40 cellular contexts compared by ENCODE assay signal in genomic region chr4:43362875-43363636, GRCh38.
"Had no signal": no experiment of that assay in that cellular context is flagged by ENCODE, and none has a peak within 500 bp of the region (broad histone marks: within the 10 kb centered on the region; RNA-seq: fewer than 3 reads in every experiment).

No MANE protein-coding gene starts in this region.

- H3K4me1 Mint-ChIP-seq: activated naive CD4-positive, alpha-beta T cell treated with anti-CD3 and anti-CD28 coated beads, Interleukin-2, amount 10 ng/mL, durations not matched to agents 7 days and 5 days; activated naive CD4-positive, alpha-beta T cell treated with anti-CD3 and anti-CD28 coated beads, Interleukin-2, amount 50 U/mL, for 24 hours; activated naive CD8-positive, alpha-beta T cell treated with anti-CD3 and anti-CD28 coated beads for 36 hours; activated naive CD8-positive, alpha-beta T cell treated with anti-CD3 and anti-CD28 coated beads, Interleukin-2, amount 10 ng/mL, durations not matched to agents 7 days and 5 days; activated naive CD8-positive, alpha-beta T cell treated with anti-CD3 and anti-CD28 coated beads, Interleukin-2, amount 50 U/mL, for 24 hours; activated T-helper 17 cell treated with anti-CD3 and anti-CD28 coated beads, Interleukin-2, amount 50 U/mL, for 72 hours; brain; central memory CD8-positive, alpha-beta T cell had no signal

- H3K4me1 ChIP-seq: adrenal gland, ascending aorta, breast epithelium had no signal

- H3K27ac Mint-ChIP-seq: activated naive CD4-positive, alpha-beta T cell treated with anti-CD3 and anti-CD28 coated beads for 36 hours; activated naive CD4-positive, alpha-beta T cell treated with anti-CD3 and anti-CD28 coated beads, Interleukin-2, amount 10 ng/mL, durations not matched to agents 7 days and 5 days; activated naive CD4-positive, alpha-beta T cell treated with anti-CD3 and anti-CD28 coated beads, Interleukin-2, amount 50 U/mL, for 24 hours; activated naive CD4-positive, alpha-beta T cell treated with anti-CD3 and anti-CD28 coated beads, Interleukin-2, amount 50 U/mL, for 72 hours; activated naive CD8-positive, alpha-beta T cell; activated naive CD8-positive, alpha-beta T cell treated with anti-CD3 and anti-CD28 coated beads for 36 hours; activated naive CD8-positive, alpha-beta T cell treated with anti-CD3 and anti-CD28 coated beads, Interleukin-2, amount 10 ng/mL, durations not matched to agents 7 days and 5 days; activated naive CD8-positive, alpha-beta T cell treated with anti-CD3 and anti-CD28 coated beads, Interleukin-2, amount 50 U/mL, for 24 hours; activated T-cell treated with anti-CD3 and anti-CD28 coated beads, Interleukin-2, amount 50 U/mL, for 24 hours; activated T-cell treated with anti-CD3 and anti-CD28 coated beads, Interleukin-2, amount 50 U/mL, for 72 hours; activated T-helper 1 cell treated with anti-CD3 and anti-CD28 coated beads, Interleukin-12 subunit alpha, Interleukin-12 subunit beta, Interleukin-2, Interleukin-4 antibody, amounts not matched to agents 30 ng/mL and 10 ng/mL and 1 ng/mL, durations not matched to agents 14 hours and 24 hours and 36 hours; activated T-helper 17 cell treated with anti-CD3 and anti-CD28 coated beads, Interleukin-2, amount 50 U/mL, for 72 hours; activated T-helper 2 cell treated with anti-CD3 and anti-CD28 coated beads, Interferon-gamma antibody, Interleukin-2, Interleukin-4, amounts not matched to agents 10 μg/mL and 5 μg/mL and 100 μg/mL, durations not matched to agents 14 hours and 24 hours and 36 hours; brain had no signal

- DNase-seq: activated effector memory CD4-positive, alpha-beta T cell treated with anti-CD3 and anti-CD28 coated beads, Interleukin-2, amount 50 U/mL, for 16 hours; activated effector memory CD4-positive, alpha-beta T cell treated with Interleukin-2 at 50 U/mL for 16 hours; activated gamma-delta T cell; activated gamma-delta T cell treated with Interleukin-2 at 50 U/mL for 16 hours; activated naive CD4-positive, alpha-beta T cell; activated naive CD4-positive, alpha-beta T cell treated with anti-CD3 and anti-CD28 coated beads for 36 hours; activated naive CD4-positive, alpha-beta T cell treated with anti-CD3 and anti-CD28 coated beads, Interleukin-2, amount 10 ng/mL, durations not matched to agents 7 days and 5 days; activated naive CD4-positive, alpha-beta T cell treated with anti-CD3 and anti-CD28 coated beads, Interleukin-2, amount 50 U/mL, for 16 hours; activated naive CD4-positive, alpha-beta T cell treated with Interleukin-2 at 50 U/mL for 16 hours; activated naive CD8-positive, alpha-beta T cell treated with anti-CD3 and anti-CD28 coated beads for 36 hours; activated naive CD8-positive, alpha-beta T cell treated with anti-CD3 and anti-CD28 coated beads, Interleukin-2, amount 10 ng/mL, durations not matched to agents 7 days and 5 days; activated naive CD8-positive, alpha-beta T cell treated with anti-CD3 and anti-CD28 coated beads, Interleukin-2, amount 50 U/mL, for 24 hours; activated T-cell treated with anti-CD3 and anti-CD28 coated beads, Interleukin-2, amount 50 U/mL, for 1 hour; activated T-cell treated with anti-CD3 and anti-CD28 coated beads, Interleukin-2, amount 50 U/mL, for 24 hours; activated T-cell treated with anti-CD3 and anti-CD28 coated beads, Interleukin-2, amount 50 U/mL, for 4 hours; activated T-cell treated with anti-CD3 and anti-CD28 coated beads, Interleukin-2, amount 50 U/mL, for 48 hours; activated T-cell treated with anti-CD3 and anti-CD28 coated beads, Interleukin-2, amount 50 U/mL, for 72 hours; adrenal gland; amniotic stem cell; amygdala; anterior cingulate cortex; aorta; body of pancreas; brain microvascular endothelial cell; caudate nucleus; central memory CD4-positive, alpha-beta T cell; cerebellar nuclear complex had no signal

- FAIRE-seq: astrocyte, bronchial epithelial cell had no signal

- H3K27me3 ChIP-seq: adrenal gland, ascending aorta, body of pancreas, brain microvascular endothelial cell, breast epithelium, cardiac muscle cell had no signal

- H3K27ac ChIP-seq: adrenal gland, ascending aorta, body of pancreas, brain microvascular endothelial cell, breast epithelium, cardiac muscle cell had no signal

- H3K4me3 ChIP-seq: adrenal gland, ascending aorta, body of pancreas, breast epithelium, cardiac muscle cell had no signal

- H3K36me3 ChIP-seq: adrenal gland, ascending aorta, brain microvascular endothelial cell, breast epithelium, cardiac muscle cell had no signal

- ATAC-seq: activated naive CD4-positive, alpha-beta T cell treated with anti-CD3 and anti-CD28 coated beads, Interleukin-2, amount 50 U/mL, for 72 hours; activated naive CD8-positive, alpha-beta T cell treated with anti-CD3 and anti-CD28 coated beads, Interleukin-2, amount 50 U/mL, for 24 hours; activated T-cell treated with anti-CD3 and anti-CD28 coated beads, Interleukin-2, amount 50 U/mL, for 4 hours; activated T-cell treated with anti-CD3 and anti-CD28 coated beads, Interleukin-2, amount 50 U/mL, for 72 hours; activated T-helper 17 cell treated with anti-CD3 and anti-CD28 coated beads, Interleukin-2, amount 50 U/mL, for 72 hours; body of pancreas had no signal

- H3K36me3 Mint-ChIP-seq: activated naive CD4-positive, alpha-beta T cell treated with anti-CD3 and anti-CD28 coated beads, Interleukin-2, amount 10 ng/mL, durations not matched to agents 7 days and 5 days; activated naive CD4-positive, alpha-beta T cell treated with anti-CD3 and anti-CD28 coated beads, Interleukin-2, amount 50 U/mL, for 24 hours; activated naive CD4-positive, alpha-beta T cell treated with anti-CD3 and anti-CD28 coated beads, Interleukin-2, amount 50 U/mL, for 72 hours; activated naive CD8-positive, alpha-beta T cell; activated naive CD8-positive, alpha-beta T cell treated with anti-CD3 and anti-CD28 coated beads for 36 hours; activated naive CD8-positive, alpha-beta T cell treated with anti-CD3 and anti-CD28 coated beads, Interleukin-2, amount 10 ng/mL, durations not matched to agents 7 days and 5 days; brain had no signal

- H3K27me3 Mint-ChIP-seq: activated naive CD4-positive, alpha-beta T cell treated with anti-CD3 and anti-CD28 coated beads, Interleukin-2, amount 10 ng/mL, durations not matched to agents 7 days and 5 days; activated naive CD4-positive, alpha-beta T cell treated with anti-CD3 and anti-CD28 coated beads, Interleukin-2, amount 50 U/mL, for 24 hours; activated naive CD8-positive, alpha-beta T cell; activated naive CD8-positive, alpha-beta T cell treated with anti-CD3 and anti-CD28 coated beads for 36 hours; activated naive CD8-positive, alpha-beta T cell treated with anti-CD3 and anti-CD28 coated beads, Interleukin-2, amount 10 ng/mL, durations not matched to agents 7 days and 5 days; activated naive CD8-positive, alpha-beta T cell treated with anti-CD3 and anti-CD28 coated beads, Interleukin-2, amount 50 U/mL, for 24 hours; activated T-cell treated with anti-CD3 and anti-CD28 coated beads, Interleukin-2, amount 50 U/mL, for 24 hours; activated T-helper 17 cell treated with anti-CD3 and anti-CD28 coated beads, Interleukin-2, amount 50 U/mL, for 72 hours; brain; central memory CD8-positive, alpha-beta T cell had no signal

- H3K9me3 Mint-ChIP-seq: activated naive CD4-positive, alpha-beta T cell treated with anti-CD3 and anti-CD28 coated beads for 36 hours; activated naive CD4-positive, alpha-beta T cell treated with anti-CD3 and anti-CD28 coated beads, Interleukin-2, amount 10 ng/mL, durations not matched to agents 7 days and 5 days; activated naive CD4-positive, alpha-beta T cell treated with anti-CD3 and anti-CD28 coated beads, Interleukin-2, amount 50 U/mL, for 24 hours; activated naive CD8-positive, alpha-beta T cell treated with anti-CD3 and anti-CD28 coated beads for 36 hours; activated naive CD8-positive, alpha-beta T cell treated with anti-CD3 and anti-CD28 coated beads, Interleukin-2, amount 50 U/mL, for 24 hours; activated T-helper 1 cell treated with anti-CD3 and anti-CD28 coated beads, Interleukin-12 subunit alpha, Interleukin-12 subunit beta, Interleukin-2, Interleukin-4 antibody, amounts not matched to agents 30 ng/mL and 10 ng/mL and 1 ng/mL, durations not matched to agents 14 hours and 24 hours and 36 hours; brain had no signal

- H3K9me3 ChIP-seq: adrenal gland, ascending aorta, body of pancreas, breast epithelium had no signal

- H3K4me3 Mint-ChIP-seq: activated naive CD4-positive, alpha-beta T cell treated with anti-CD3 and anti-CD28 coated beads for 36 hours; activated naive CD4-positive, alpha-beta T cell treated with anti-CD3 and anti-CD28 coated beads, Interleukin-2, amount 10 ng/mL, durations not matched to agents 7 days and 5 days; activated naive CD4-positive, alpha-beta T cell treated with anti-CD3 and anti-CD28 coated beads, Interleukin-2, amount 50 U/mL, for 24 hours; activated naive CD8-positive, alpha-beta T cell; activated naive CD8-positive, alpha-beta T cell treated with anti-CD3 and anti-CD28 coated beads for 36 hours; activated naive CD8-positive, alpha-beta T cell treated with anti-CD3 and anti-CD28 coated beads, Interleukin-2, amount 10 ng/mL, durations not matched to agents 7 days and 5 days; activated naive CD8-positive, alpha-beta T cell treated with anti-CD3 and anti-CD28 coated beads, Interleukin-2, amount 50 U/mL, for 24 hours; activated T-cell treated with anti-CD3 and anti-CD28 coated beads, Interleukin-2, amount 50 U/mL, for 24 hours; activated T-cell treated with anti-CD3 and anti-CD28 coated beads, Interleukin-2, amount 50 U/mL, for 4 hours; activated T-cell treated with anti-CD3 and anti-CD28 coated beads, Interleukin-2, amount 50 U/mL, for 72 hours; activated T-helper 1 cell treated with anti-CD3 and anti-CD28 coated beads, Interleukin-12 subunit alpha, Interleukin-12 subunit beta, Interleukin-2, Interleukin-4 antibody, amounts not matched to agents 30 ng/mL and 10 ng/mL and 1 ng/mL, durations not matched to agents 14 hours and 24 hours and 36 hours; activated T-helper 17 cell treated with anti-CD3 and anti-CD28 coated beads, Interleukin-2, amount 50 U/mL, for 72 hours; brain; central memory CD8-positive, alpha-beta T cell had no signal
